1 cellular context compared by ENCODE assay signal in genomic region chr1:116826818-116827606, GRCh38.
TF ChIP-seq lines count a peak whose summit lies in the region.

No MANE protein-coding gene starts in this region.

TF ChIP-seq in K562, 482 proteins besides CTCF, POLR2A, EP300 and RAD21 (continued from another document and continues in another):
- TF ChIP-seq ZBTB7A (IDR thresholded peaks at IDR 0.05; ENCODE audit: borderline replicate concordance, control insufficient read depth, low read depth, low read length) (no peak), ZNF282 (CRISPR knock-in tag; IDR thresholded peaks at IDR 0.05) (no peak), ARNT (IDR thresholded peaks at IDR 0.05) (no peak; a peak in 1 of 4 replicates), SRSF7 (optimal IDR thresholded peaks at IDR 0.05; ENCODE audit: low read depth, low read length) (no peak), SPI1 (IDR thresholded peaks at IDR 0.05; ENCODE audit: borderline replicate concordance, low read depth, low read length) (peak; percentile 22; the same call in 1 of the 2 replicates), ZBTB33 (CRISPR knock-in tag; IDR thresholded peaks at IDR 0.05) (no peak; the same call in 1 of the 2 replicates), KHSRP (IDR thresholded peaks at IDR 0.05) (no peak), U2AF2 (optimal IDR thresholded peaks at IDR 0.05; ENCODE audit: low read depth, low read length) (no peak), TEAD2 (tag; IDR thresholded peaks at IDR 0.05) (no peak), HNRNPK (IDR thresholded peaks at IDR 0.05; ENCODE audit: low read depth, low read length, poor library complexity, severe bottlenecking) (no peak), FOXA1 (IDR thresholded peaks at IDR 0.05; ENCODE audit: borderline replicate concordance) (no peak), POLR2G (IDR thresholded peaks at IDR 0.05; ENCODE audit: low read depth, low read length) (no peak), SMARCA4 (IDR thresholded peaks at IDR 0.05) (peak; percentile 95), ZNF76 (CRISPR knock-in tag; IDR thresholded peaks at IDR 0.05; ENCODE audit: borderline replicate concordance) (0 out of 2 replicates have a peak, but pooled peaks have one; percentile 63), ZNF780A (CRISPR knock-in tag; IDR thresholded peaks at IDR 0.05) (no peak), DNMT1 (IDR thresholded peaks at IDR 0.05) (no peak), TARDBP (IDR thresholded peaks at IDR 0.05) (no peak; the same call in 1 of the 2 replicates), ZNF639 (CRISPR knock-in tag; conservative IDR thresholded peaks at IDR 0.05 in 1 of 2, IDR thresholded peaks at IDR 0.05 in 1 of 2) (peak in 1 of 2 experiments; percentile 83; a peak in 1 of 4 replicates), DMBX1 (CRISPR knock-in tag; IDR thresholded peaks at IDR 0.05; ENCODE audit: borderline replicate concordance) (peak; percentile 90), ZC3H11A (IDR thresholded peaks at IDR 0.05; ENCODE audit: low read depth, low read length) (no peak), DIDO1 (tag; IDR thresholded peaks at IDR 0.05; ENCODE audit: low read depth) (no peak), SAFB2 (IDR thresholded peaks at IDR 0.05; ENCODE audit: borderline replicate concordance, low read depth, low read length, severe bottlenecking) (no peak), HMBOX1 (IDR thresholded peaks at IDR 0.05) (peak; percentile 31; the same call in 1 of the 2 replicates), SIRT6 (IDR thresholded peaks at IDR 0.05; ENCODE audit: low read depth, low read length) (no peak), KLF6 (CRISPR knock-in tag; IDR thresholded peaks at IDR 0.05; ENCODE audit: borderline replicate concordance) (0 out of 2 replicates have a peak, but pooled peaks have one; percentile 25), ATF3 (IDR thresholded peaks at IDR 0.05) (peak; percentile 100), ATF3 (CRISPR knock-in tag; conservative IDR thresholded peaks at IDR 0.05) (peak; percentile 97), ZBTB9 (CRISPR knock-in tag; IDR thresholded peaks at IDR 0.05) (peak; percentile 70; the same call in 1 of the 2 replicates), ZNF41 (CRISPR knock-in tag; conservative IDR thresholded peaks at IDR 0.05) (peak; percentile 50; the same call in 1 of the 2 replicates), MCM5 (IDR thresholded peaks at IDR 0.05; ENCODE audit: low read depth) (no peak), ZNF57 (CRISPR knock-in tag; IDR thresholded peaks at IDR 0.05) (no peak), ERF (CRISPR knock-in tag; IDR thresholded peaks at IDR 0.05) (no peak), CHCHD3 (CRISPR knock-in tag; IDR thresholded peaks at IDR 0.05) (peak; percentile 52; the same call in 1 of the 2 replicates), KLF1 (tag; IDR thresholded peaks at IDR 0.05) (no peak), NR4A1 (CRISPR knock-in tag; IDR thresholded peaks at IDR 0.05) (peak; percentile 35; the same call in 1 of the 2 replicates), NR4A1 (tag; IDR thresholded peaks at IDR 0.05) (peak; percentile 78), POLR2AphosphoS2 (IDR thresholded peaks at IDR 0.05; ENCODE audit: low read length) (no peak), HIVEP1 (CRISPR knock-in tag; IDR thresholded peaks at IDR 0.05) (no peak), TAF7 (tag; IDR thresholded peaks at IDR 0.05) (peak; percentile 83), MTA2 (IDR thresholded peaks at IDR 0.05; ENCODE audit: low read depth) (no peak), FOXK2 (conservative IDR thresholded peaks at IDR 0.05 in 1 of 2, IDR thresholded peaks at IDR 0.05 in 1 of 2; ENCODE audit: low read depth in 2 of 2) (0 out of 4 replicates have a peak, but pooled peaks of 1 of the 2 experiments have one; percentile 18), ZC3H4 (CRISPR knock-in tag; IDR thresholded peaks at IDR 0.05; ENCODE audit: borderline replicate concordance) (no peak), ZSCAN29 (IDR thresholded peaks at IDR 0.05) (no peak)
- TF ChIP-seq, protein P1, sequence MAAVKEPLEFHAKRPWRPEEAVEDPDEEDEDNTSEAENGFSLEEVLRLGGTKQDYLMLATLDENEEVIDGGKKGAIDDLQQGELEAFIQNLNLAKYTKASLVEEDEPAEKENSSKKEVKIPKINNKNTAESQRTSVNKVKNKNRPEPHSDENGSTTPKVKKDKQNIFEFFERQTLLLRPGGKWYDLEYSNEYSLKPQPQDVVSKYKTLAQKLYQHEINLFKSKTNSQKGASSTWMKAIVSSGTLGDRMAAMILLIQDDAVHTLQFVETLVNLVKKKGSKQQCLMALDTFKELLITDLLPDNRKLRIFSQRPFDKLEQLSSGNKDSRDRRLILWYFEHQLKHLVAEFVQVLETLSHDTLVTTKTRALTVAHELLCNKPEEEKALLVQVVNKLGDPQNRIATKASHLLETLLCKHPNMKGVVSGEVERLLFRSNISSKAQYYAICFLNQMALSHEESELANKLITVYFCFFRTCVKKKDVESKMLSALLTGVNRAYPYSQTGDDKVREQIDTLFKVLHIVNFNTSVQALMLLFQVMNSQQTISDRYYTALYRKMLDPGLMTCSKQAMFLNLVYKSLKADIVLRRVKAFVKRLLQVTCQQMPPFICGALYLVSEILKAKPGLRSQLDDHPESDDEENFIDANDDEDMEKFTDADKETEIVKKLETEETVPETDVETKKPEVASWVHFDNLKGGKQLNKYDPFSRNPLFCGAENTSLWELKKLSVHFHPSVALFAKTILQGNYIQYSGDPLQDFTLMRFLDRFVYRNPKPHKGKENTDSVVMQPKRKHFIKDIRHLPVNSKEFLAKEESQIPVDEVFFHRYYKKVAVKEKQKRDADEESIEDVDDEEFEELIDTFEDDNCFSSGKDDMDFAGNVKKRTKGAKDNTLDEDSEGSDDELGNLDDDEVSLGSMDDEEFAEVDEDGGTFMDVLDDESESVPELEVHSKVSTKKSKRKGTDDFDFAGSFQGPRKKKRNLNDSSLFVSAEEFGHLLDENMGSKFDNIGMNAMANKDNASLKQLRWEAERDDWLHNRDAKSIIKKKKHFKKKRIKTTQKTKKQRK (IDR thresholded peaks at IDR 0.05; ENCODE audit: borderline replicate concordance, low read depth, low read length): no peak
- TF ChIP-seq, protein P2, sequence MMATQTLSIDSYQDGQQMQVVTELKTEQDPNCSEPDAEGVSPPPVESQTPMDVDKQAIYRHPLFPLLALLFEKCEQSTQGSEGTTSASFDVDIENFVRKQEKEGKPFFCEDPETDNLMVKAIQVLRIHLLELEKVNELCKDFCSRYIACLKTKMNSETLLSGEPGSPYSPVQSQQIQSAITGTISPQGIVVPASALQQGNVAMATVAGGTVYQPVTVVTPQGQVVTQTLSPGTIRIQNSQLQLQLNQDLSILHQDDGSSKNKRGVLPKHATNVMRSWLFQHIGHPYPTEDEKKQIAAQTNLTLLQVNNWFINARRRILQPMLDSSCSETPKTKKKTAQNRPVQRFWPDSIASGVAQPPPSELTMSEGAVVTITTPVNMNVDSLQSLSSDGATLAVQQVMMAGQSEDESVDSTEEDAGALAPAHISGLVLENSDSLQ (IDR thresholded peaks at IDR 0.05): peak; percentile 99
- TF ChIP-seq, protein P3, sequence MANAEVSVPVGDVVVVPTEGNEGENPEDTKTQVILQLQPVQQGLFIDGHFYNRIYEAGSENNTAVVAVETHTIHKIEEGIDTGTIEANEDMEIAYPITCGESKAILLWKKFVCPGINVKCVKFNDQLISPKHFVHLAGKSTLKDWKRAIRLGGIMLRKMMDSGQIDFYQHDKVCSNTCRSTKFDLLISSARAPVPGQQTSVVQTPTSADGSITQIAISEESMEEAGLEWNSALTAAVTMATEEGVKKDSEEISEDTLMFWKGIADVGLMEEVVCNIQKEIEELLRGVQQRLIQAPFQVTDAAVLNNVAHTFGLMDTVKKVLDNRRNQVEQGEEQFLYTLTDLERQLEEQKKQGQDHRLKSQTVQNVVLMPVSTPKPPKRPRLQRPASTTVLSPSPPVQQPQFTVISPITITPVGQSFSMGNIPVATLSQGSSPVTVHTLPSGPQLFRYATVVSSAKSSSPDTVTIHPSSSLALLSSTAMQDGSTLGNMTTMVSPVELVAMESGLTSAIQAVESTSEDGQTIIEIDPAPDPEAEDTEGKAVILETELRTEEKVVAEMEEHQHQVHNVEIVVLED (CRISPR knock-in tag; IDR thresholded peaks at IDR 0.05): no peak
- TF ChIP-seq, protein P4, sequence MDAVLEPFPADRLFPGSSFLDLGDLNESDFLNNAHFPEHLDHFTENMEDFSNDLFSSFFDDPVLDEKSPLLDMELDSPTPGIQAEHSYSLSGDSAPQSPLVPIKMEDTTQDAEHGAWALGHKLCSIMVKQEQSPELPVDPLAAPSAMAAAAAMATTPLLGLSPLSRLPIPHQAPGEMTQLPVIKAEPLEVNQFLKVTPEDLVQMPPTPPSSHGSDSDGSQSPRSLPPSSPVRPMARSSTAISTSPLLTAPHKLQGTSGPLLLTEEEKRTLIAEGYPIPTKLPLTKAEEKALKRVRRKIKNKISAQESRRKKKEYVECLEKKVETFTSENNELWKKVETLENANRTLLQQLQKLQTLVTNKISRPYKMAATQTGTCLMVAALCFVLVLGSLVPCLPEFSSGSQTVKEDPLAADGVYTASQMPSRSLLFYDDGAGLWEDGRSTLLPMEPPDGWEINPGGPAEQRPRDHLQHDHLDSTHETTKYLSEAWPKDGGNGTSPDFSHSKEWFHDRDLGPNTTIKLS (IDR thresholded peaks at IDR 0.05; ENCODE audit: borderline replicate concordance, low read depth): no peak
- TF ChIP-seq, protein P5, sequence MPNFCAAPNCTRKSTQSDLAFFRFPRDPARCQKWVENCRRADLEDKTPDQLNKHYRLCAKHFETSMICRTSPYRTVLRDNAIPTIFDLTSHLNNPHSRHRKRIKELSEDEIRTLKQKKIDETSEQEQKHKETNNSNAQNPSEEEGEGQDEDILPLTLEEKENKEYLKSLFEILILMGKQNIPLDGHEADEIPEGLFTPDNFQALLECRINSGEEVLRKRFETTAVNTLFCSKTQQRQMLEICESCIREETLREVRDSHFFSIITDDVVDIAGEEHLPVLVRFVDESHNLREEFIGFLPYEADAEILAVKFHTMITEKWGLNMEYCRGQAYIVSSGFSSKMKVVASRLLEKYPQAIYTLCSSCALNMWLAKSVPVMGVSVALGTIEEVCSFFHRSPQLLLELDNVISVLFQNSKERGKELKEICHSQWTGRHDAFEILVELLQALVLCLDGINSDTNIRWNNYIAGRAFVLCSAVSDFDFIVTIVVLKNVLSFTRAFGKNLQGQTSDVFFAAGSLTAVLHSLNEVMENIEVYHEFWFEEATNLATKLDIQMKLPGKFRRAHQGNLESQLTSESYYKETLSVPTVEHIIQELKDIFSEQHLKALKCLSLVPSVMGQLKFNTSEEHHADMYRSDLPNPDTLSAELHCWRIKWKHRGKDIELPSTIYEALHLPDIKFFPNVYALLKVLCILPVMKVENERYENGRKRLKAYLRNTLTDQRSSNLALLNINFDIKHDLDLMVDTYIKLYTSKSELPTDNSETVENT (CRISPR knock-in tag; IDR thresholded peaks at IDR 0.05): peak; percentile 19; the same call in 1 of the 2 replicates
- TF ChIP-seq, protein P6, sequence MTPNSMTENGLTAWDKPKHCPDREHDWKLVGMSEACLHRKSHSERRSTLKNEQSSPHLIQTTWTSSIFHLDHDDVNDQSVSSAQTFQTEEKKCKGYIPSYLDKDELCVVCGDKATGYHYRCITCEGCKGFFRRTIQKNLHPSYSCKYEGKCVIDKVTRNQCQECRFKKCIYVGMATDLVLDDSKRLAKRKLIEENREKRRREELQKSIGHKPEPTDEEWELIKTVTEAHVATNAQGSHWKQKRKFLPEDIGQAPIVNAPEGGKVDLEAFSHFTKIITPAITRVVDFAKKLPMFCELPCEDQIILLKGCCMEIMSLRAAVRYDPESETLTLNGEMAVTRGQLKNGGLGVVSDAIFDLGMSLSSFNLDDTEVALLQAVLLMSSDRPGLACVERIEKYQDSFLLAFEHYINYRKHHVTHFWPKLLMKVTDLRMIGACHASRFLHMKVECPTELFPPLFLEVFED (CRISPR knock-in tag; conservative IDR thresholded peaks at IDR 0.05): no peak
